ENCODE assay signal across 1 cellular context in the genomic region with DNA sequence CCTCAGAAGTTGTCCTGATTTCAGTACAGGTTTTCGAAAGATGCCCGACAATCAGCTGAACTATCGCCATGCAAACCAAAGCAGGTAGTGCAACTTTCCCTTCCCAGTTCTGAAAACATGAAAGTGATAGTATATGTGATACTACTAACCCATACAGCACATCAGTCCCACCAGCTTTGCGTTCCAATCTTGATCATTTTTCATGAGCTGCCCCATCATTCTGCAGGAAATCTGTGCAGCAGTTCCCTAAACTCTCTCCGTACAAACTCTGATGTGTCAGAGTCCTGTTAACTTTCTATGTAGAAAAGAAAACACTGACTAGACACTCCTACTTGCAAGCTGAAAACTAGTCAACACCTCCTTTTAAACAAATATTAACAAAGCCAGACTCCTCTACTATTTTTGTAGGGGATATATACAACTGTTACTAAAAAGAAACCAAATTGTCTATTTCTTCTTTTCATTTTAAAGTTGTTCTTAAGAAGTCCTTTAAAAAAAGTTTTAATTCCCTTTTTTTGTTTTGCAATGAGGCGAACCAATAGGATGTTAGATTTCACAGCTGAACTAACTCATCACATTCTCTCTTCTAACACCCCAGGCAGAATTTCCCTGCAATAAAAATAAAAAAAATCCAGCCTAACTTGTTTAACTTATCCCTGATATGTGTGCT.
TF ChIP-seq lines count a peak whose summit lies in the region.

No MANE protein-coding gene starts in this region.

TF ChIP-seq in WTC11, 78 proteins besides CTCF, POLR2A, EP300 and RAD21 (continued from another document):
- no peak for TF ChIP-seq RELA (CRISPR knock-in tag; IDR thresholded peaks at IDR 0.05; ENCODE audit: borderline replicate concordance)
TF ChIP-seq in WTC11: peak in this region for 0.
